1 cellular context compared by ENCODE assay signal in genomic region chr4:18566970-18567799, GRCh38.
TF ChIP-seq lines count a peak whose summit lies in the region.

No MANE protein-coding gene starts in this region.

TF ChIP-seq in HepG2, 621 proteins besides CTCF, POLR2A, EP300 and RAD21 (continued from another document and continues in another):
- TF ChIP-seq ETV5 (CRISPR knock-in tag; IDR thresholded peaks at IDR 0.05; ENCODE audit: borderline replicate concordance) (peak; percentile 51; the same call in 1 of the 2 replicates), ZNF576 (CRISPR knock-in tag; IDR thresholded peaks at IDR 0.05) (no peak), ZNF281 (CRISPR knock-in tag; IDR thresholded peaks at IDR 0.05; ENCODE audit: borderline replicate concordance) (no peak; the same call in 1 of the 2 replicates), GLMP (CRISPR knock-in tag; IDR thresholded peaks at IDR 0.05; ENCODE audit: borderline replicate concordance) (no peak), ZNF713 (CRISPR knock-in tag; IDR thresholded peaks at IDR 0.05) (no peak), STAG1 (CRISPR knock-in tag; IDR thresholded peaks at IDR 0.05) (0 out of 2 replicates have a peak, but pooled peaks have one; percentile 15), MYPOP (CRISPR knock-in tag; IDR thresholded peaks at IDR 0.05) (no peak; the same call in 1 of the 2 replicates), THRA (CRISPR knock-in tag; IDR thresholded peaks at IDR 0.05; ENCODE audit: borderline replicate concordance) (peak; percentile 89), FOXO1 (CRISPR knock-in tag; IDR thresholded peaks at IDR 0.05) (peak; percentile 92), RXRA (CRISPR knock-in tag; IDR thresholded peaks at IDR 0.05) (peak; percentile 72; the same call in 1 of the 2 replicates), JARID2 (CRISPR knock-in tag; IDR thresholded peaks at IDR 0.05; ENCODE audit: insufficient replicate concordance) (no peak), ARID5B (CRISPR knock-in tag; IDR thresholded peaks at IDR 0.05) (peak; percentile 97), ZSCAN12 (CRISPR knock-in tag; IDR thresholded peaks at IDR 0.05) (no peak), REST (IDR thresholded peaks at IDR 0.05; ENCODE audit: borderline replicate concordance in 1 of 2, low read depth in 1 of 2, low read length in 2 of 2) (peak in 1 of 2 experiments; percentile 34; a peak in 1 of 4 replicates), REXO4 (CRISPR knock-in tag; IDR thresholded peaks at IDR 0.05; ENCODE audit: borderline replicate concordance) (no peak), PHF21A (CRISPR knock-in tag; IDR thresholded peaks at IDR 0.05) (peak; percentile 80), GATA4 (IDR thresholded peaks at IDR 0.05; ENCODE audit: borderline replicate concordance, low read depth) (peak; percentile 95), ETV6 (CRISPR knock-in tag; conservative IDR thresholded peaks at IDR 0.05) (no peak), MED1 (CRISPR knock-in tag; IDR thresholded peaks at IDR 0.05) (peak; percentile 89), TRIM22 (IDR thresholded peaks at IDR 0.05) (no peak), ZNF547 (CRISPR knock-in tag; IDR thresholded peaks at IDR 0.05) (no peak), KDM2A (CRISPR knock-in tag; IDR thresholded peaks at IDR 0.05; ENCODE audit: borderline replicate concordance, low read depth) (no peak), CENPBD1 (CRISPR knock-in tag; IDR thresholded peaks at IDR 0.05; ENCODE audit: borderline replicate concordance, low read depth) (no peak), DPF2 (CRISPR knock-in tag; IDR thresholded peaks at IDR 0.05; ENCODE audit: borderline replicate concordance, low read depth) (peak; percentile 90), CBX1 (IDR thresholded peaks at IDR 0.05; ENCODE audit: low read depth) (peak; percentile 36), MXD1 (CRISPR knock-in tag; IDR thresholded peaks at IDR 0.05) (no peak), KDM5B (CRISPR knock-in tag; IDR thresholded peaks at IDR 0.05; ENCODE audit: borderline replicate concordance) (no peak), ISX (CRISPR knock-in tag; conservative IDR thresholded peaks at IDR 0.05) (no peak), ZNF503 (CRISPR knock-in tag; IDR thresholded peaks at IDR 0.05) (peak; percentile 86), DMAP1 (CRISPR knock-in tag; IDR thresholded peaks at IDR 0.05) (no peak), ZNF333 (CRISPR knock-in tag; IDR thresholded peaks at IDR 0.05; ENCODE audit: borderline replicate concordance) (no peak), RNF2 (conservative IDR thresholded peaks at IDR 0.05; ENCODE audit: low read depth) (no peak), U2AF1 (optimal IDR thresholded peaks at IDR 0.05; ENCODE audit: low read depth, low read length) (no peak), NR1H2 (CRISPR knock-in tag; IDR thresholded peaks at IDR 0.05; ENCODE audit: borderline replicate concordance, low read depth) (no peak), ISL2 (CRISPR knock-in tag; IDR thresholded peaks at IDR 0.05) (peak; percentile 95), ZNF225 (CRISPR knock-in tag; IDR thresholded peaks at IDR 0.05) (no peak), ZNF20 (CRISPR knock-in tag; IDR thresholded peaks at IDR 0.05) (no peak), SMARCC2 (IDR thresholded peaks at IDR 0.05) (no peak), MXI1 (IDR thresholded peaks at IDR 0.05; ENCODE audit: borderline replicate concordance, low read depth, low read length) (no peak), TP53 (CRISPR knock-in tag; conservative IDR thresholded peaks at IDR 0.05) (no peak), CBFB (CRISPR knock-in tag; IDR thresholded peaks at IDR 0.05) (no peak), NFIC (IDR thresholded peaks at IDR 0.05; ENCODE audit: low read length) (peak; percentile 90), FIP1L1 (IDR thresholded peaks at IDR 0.05; ENCODE audit: borderline replicate concordance, insufficient read depth, low read depth, low read length) (no peak), ZBTB3 (CRISPR knock-in tag; IDR thresholded peaks at IDR 0.05; ENCODE audit: borderline replicate concordance, low read depth) (no peak), KLF12 (CRISPR knock-in tag; IDR thresholded peaks at IDR 0.05; ENCODE audit: borderline replicate concordance) (no peak), ZNF292 (CRISPR knock-in tag; IDR thresholded peaks at IDR 0.05; ENCODE audit: borderline replicate concordance, low read depth) (no peak)
